In the genomic region with DNA sequence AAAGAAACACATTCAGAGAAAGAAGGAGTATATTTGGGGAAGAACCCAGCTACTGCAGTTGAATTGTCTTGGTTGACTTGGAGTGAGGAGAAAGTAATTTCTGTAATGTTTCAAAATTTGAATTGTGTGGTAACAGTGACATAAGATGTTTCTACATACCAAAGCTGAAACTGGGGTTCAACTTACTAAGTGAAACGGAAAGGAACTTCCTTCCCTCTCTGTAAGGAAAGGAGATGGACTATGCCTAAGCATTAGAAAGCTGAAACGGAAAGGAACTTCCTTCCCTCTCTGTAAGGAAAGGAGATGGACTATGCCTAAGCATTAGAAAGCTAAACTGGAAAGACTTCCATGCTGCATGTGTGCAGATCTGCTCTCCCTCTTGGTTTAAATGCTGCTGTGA, we compare ENCODE assay signal across 21 cellular contexts.
DNase-seq lines count a peak whose midpoint lies in the region; ATAC-seq, FAIRE-seq and TF ChIP-seq lines count a peak whose summit lies in the region.
"Had no signal": no experiment of that assay in that cellular context is flagged by ENCODE, and none has a peak within 500 bp of the region (broad histone marks: within the 10 kb centered on the region; RNA-seq: fewer than 3 reads in every experiment).

No MANE protein-coding gene starts in this region.

- no peaks in the 10 kb centered on the region for H3K27me3 Mint-ChIP-seq in stimulated activated naive CD8-positive, alpha-beta T cell treated with anti-CD3 and anti-CD28 coated beads, Interleukin-15, Interleukin-2, amounts not matched to agents 100 ng/mL and 50 ng/mL, for 24 hours

- TF ChIP-seq POLR2A in H54 (IDR thresholded peaks at IDR 0.05; ENCODE audit: low read depth, low read length), result no peak

- H3K4me3 ChIP-seq in choroid plexus epithelial cell (ENCODE audit: low read depth, low read length), result no peak overlapping the region
- H3K4me3 ChIP-seq: HAP-1, skin epidermis, suprapubic skin had no signal

- no peaks in the 10 kb centered on the region for H3K9me3 Mint-ChIP-seq in stimulated activated naive CD8-positive, alpha-beta T cell treated with anti-CD3 and anti-CD28 coated beads, Interleukin-15, Interleukin-2, amounts not matched to agents 100 ng/mL and 50 ng/mL, for 24 hours
- H3K9me3 Mint-ChIP-seq: nephron had no signal

- H3K4me1 Mint-ChIP-seq in stimulated activated naive CD8-positive, alpha-beta T cell treated with anti-CD3 and anti-CD28 coated beads, Interleukin-15, Interleukin-2, amounts not matched to agents 100 ng/mL and 50 ng/mL, for 24 hours (ENCODE audit: low read depth), result peaks cover 4% of the 10 kb centered on the region
- H3K4me1 Mint-ChIP-seq: nephron had no signal

- DNase-seq in stimulated activated naive CD8-positive, alpha-beta T cell treated with anti-CD3 and anti-CD28 coated beads, Interleukin-15, Interleukin-2, amounts not matched to agents 100 U/mL and 50 U/mL, for 24 hours, result no peak
- DNase-seq in MV-4-11 (lab: John Stamatoyannopoulos, UW) (peak; percentile 79), choroid plexus epithelial cell (ENCODE audit: low read depth) (peak; percentile 43), RCC 7860 (ENCODE audit: low spot score) (no peak), H54 (ENCODE audit: insufficient read length, low spot score) (no peak)
- DNase-seq: glutamatergic neuron; mammary epithelial cell; NCI-H1436 treated with DMSO at 0.1 percent for 48 hours; NCI-H226; NK-92 treated with Interleukin-12 subunit alpha and Interleukin-12 subunit beta, amount 100 ng/mL, for 24 hours; stimulated activated CD4-positive, alpha-beta T cell treated with anti-CD3 and anti-CD28 coated beads, Interleukin-4, amount 100 ng/mL, for 1 hour; T-helper 2 cell had no signal

- no peak for ATAC-seq in stimulated activated naive CD8-positive, alpha-beta T cell treated with anti-CD3 and anti-CD28 coated beads, Interleukin-15, Interleukin-2, amounts not matched to agents 100 U/mL and 50 U/mL, for 24 hours
- ATAC-seq in GM21515 (IDR thresholded peaks at IDR 0.05; ENCODE audit: unreplicated experiment) (no peak), GM21447 (IDR thresholded peaks at IDR 0.05; ENCODE audit: unreplicated experiment) (no peak)
- ATAC-seq: esophagus mucosa, Right ventricle myocardium inferior had no signal

- peak overlapping the region; percentile 53 for H3K27ac Mint-ChIP-seq in stimulated activated naive CD8-positive, alpha-beta T cell treated with anti-CD3 and anti-CD28 coated beads, Interleukin-15, Interleukin-2, amounts not matched to agents 100 ng/mL and 50 ng/mL, for 24 hours
- H3K27ac Mint-ChIP-seq: nephron had no signal

- no peak overlapping the region for H3K4me3 Mint-ChIP-seq in stimulated activated naive CD8-positive, alpha-beta T cell treated with anti-CD3 and anti-CD28 coated beads, Interleukin-15, Interleukin-2, amounts not matched to agents 100 ng/mL and 50 ng/mL, for 24 hours
- H3K4me3 Mint-ChIP-seq: nephron had no signal

- FAIRE-seq in RCC 7860 (lab: Jason Lieb, UNC), result no peak
- FAIRE-seq in H54 (lab: Jason Lieb, UNC), result no peak

- peaks cover 40% of the 10 kb centered on the region for H3K36me3 Mint-ChIP-seq in stimulated activated naive CD8-positive, alpha-beta T cell treated with anti-CD3 and anti-CD28 coated beads, Interleukin-15, Interleukin-2, amounts not matched to agents 100 ng/mL and 50 ng/mL, for 24 hours (ENCODE audit: low read depth)

- TF ChIP-seq CTCF in choroid plexus epithelial cell (conservative IDR thresholded peaks at IDR 0.05; ENCODE audit: low read depth, low read length), result no peak

Comparison
In these comparisons a context has a peak if more than half of its experiments do, and no peak if none do; other contexts are left out.
1. DNase-seq: peak in MV-4-11 (single experiment) and choroid plexus epithelial cell (single experiment); none in stimulated activated naive CD8-positive, alpha-beta T cell treated with anti-CD3 and anti-CD28 coated beads, Interleukin-15, Interleukin-2, amounts not matched to agents 100 U/mL and 50 U/mL, for 24 hours (single experiment), RCC 7860 (single experiment) and H54 (single experiment).